ENCODE assay signal across 1 cellular context in genomic region chr19:52516191-52516590, GRCh38.
TF ChIP-seq lines count a peak whose summit lies in the region.

No MANE protein-coding gene starts in this region.

TF ChIP-seq in GM23338, 12 proteins besides CTCF, POLR2A, EP300 and RAD21:
- no peak for TF ChIP-seq ZNF114 (CRISPR knock-in tag; IDR thresholded peaks at IDR 0.05)
- no peak for TF ChIP-seq ETS1 (IDR thresholded peaks at IDR 0.05)
- TF ChIP-seq JUNB (IDR thresholded peaks at IDR 0.05; ENCODE audit: unreplicated experiment), result no peak
- TF ChIP-seq, protein P1, sequence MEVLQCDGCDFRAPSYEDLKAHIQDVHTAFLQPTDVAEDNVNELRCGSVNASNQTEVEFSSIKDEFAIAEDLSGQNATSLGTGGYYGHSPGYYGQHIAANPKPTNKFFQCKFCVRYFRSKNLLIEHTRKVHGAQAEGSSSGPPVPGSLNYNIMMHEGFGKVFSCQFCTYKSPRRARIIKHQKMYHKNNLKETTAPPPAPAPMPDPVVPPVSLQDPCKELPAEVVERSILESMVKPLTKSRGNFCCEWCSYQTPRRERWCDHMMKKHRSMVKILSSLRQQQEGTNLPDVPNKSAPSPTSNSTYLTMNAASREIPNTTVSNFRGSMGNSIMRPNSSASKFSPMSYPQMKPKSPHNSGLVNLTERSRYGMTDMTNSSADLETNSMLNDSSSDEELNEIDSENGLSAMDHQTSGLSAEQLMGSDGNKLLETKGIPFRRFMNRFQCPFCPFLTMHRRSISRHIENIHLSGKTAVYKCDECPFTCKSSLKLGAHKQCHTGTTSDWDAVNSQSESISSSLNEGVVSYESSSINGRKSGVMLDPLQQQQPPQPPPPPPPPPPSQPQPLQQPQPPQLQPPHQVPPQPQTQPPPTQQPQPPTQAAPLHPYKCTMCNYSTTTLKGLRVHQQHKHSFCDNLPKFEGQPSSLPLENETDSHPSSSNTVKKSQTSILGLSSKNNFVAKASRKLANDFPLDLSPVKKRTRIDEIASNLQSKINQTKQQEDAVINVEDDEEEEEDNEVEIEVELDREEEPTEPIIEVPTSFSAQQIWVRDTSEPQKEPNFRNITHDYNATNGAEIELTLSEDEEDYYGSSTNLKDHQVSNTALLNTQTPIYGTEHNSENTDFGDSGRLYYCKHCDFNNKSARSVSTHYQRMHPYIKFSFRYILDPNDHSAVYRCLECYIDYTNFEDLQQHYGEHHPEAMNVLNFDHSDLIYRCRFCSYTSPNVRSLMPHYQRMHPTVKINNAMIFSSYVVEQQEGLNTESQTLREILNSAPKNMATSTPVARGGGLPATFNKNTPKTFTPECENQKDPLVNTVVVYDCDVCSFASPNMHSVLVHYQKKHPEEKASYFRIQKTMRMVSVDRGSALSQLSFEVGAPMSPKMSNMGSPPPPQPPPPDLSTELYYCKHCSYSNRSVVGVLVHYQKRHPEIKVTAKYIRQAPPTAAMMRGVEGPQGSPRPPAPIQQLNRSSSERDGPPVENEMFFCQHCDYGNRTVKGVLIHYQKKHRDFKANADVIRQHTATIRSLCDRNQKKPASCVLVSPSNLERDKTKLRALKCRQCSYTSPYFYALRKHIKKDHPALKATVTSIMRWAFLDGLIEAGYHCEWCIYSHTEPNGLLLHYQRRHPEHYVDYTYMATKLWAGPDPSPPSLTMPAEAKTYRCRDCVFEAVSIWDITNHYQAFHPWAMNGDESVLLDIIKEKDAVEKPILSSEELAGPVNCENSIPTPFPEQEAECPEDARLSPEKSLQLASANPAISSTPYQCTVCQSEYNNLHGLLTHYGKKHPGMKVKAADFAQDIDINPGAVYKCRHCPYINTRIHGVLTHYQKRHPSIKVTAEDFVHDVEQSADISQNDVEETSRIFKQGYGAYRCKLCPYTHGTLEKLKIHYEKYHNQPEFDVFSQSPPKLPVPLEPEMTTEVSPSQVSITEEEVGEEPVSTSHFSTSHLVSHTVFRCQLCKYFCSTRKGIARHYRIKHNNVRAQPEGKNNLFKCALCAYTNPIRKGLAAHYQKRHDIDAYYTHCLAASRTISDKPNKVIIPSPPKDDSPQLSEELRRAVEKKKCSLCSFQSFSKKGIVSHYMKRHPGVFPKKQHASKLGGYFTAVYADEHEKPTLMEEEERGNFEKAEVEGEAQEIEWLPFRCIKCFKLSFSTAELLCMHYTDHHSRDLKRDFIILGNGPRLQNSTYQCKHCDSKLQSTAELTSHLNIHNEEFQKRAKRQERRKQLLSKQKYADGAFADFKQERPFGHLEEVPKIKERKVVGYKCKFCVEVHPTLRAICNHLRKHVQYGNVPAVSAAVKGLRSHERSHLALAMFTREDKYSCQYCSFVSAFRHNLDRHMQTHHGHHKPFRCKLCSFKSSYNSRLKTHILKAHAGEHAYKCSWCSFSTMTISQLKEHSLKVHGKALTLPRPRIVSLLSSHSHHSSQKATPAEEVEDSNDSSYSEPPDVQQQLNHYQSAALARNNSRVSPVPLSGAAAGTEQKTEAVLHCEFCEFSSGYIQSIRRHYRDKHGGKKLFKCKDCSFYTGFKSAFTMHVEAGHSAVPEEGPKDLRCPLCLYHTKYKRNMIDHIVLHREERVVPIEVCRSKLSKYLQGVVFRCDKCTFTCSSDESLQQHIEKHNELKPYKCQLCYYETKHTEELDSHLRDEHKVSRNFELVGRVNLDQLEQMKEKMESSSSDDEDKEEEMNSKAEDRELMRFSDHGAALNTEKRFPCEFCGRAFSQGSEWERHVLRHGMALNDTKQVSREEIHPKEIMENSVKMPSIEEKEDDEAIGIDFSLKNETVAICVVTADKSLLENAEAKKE (CRISPR knock-in tag; IDR thresholded peaks at IDR 0.05), result no peak
- no peak for TF ChIP-seq ZNF331 (CRISPR knock-in tag; IDR thresholded peaks at IDR 0.05; ENCODE audit: low read depth)
- no peak for TF ChIP-seq EZH2phosphoT487 (IDR thresholded peaks at IDR 0.05; ENCODE audit: unreplicated experiment)
- TF ChIP-seq STAT1 (IDR thresholded peaks at IDR 0.05; ENCODE audit: unreplicated experiment), result no peak
